Comparison of ENCODE assay signal across 7 cellular contexts in genomic region chr6:158803733-158804143, GRCh38. TPM values are rescaled to one million over a fixed set of nuclear protein-coding genes. Genes with fewer than 3 reads are reported as not detected.
DNase-seq lines count a peak whose midpoint lies in the region; ATAC-seq, FAIRE-seq and TF ChIP-seq lines count a peak whose summit lies in the region.

No MANE protein-coding gene starts in this region.

- H3K36me3 ChIP-seq in KOPT-K1 (ENCODE audit: insufficient read depth, low read length) = peaks cover 71% of the 10 kb centered on the region
- H3K36me3 ChIP-seq in HepG2 (replicated peaks in 1 of 2; ENCODE audit: control insufficient read depth in 1 of 2, insufficient read depth in 2 of 2, low read length in 2 of 2) = no peaks in the 10 kb centered on the region; a peak in 1 of 5 replicates

- no peaks in the 10 kb centered on the region for H3K27me3 Mint-ChIP-seq in activated naive CD4-positive, alpha-beta T cell treated with anti-CD3 and anti-CD28 coated beads, Interleukin-2, amount 10 ng/mL, durations not matched to agents 7 days and 5 days

- in situ Hi-C loops in HepG2 (cut with HindIII; ENCODE audit: extremely low pct_ligation_motif_present, low pct_unique_long_range_greater_than_20kb) = no loop called here

- peaks cover 17% of the 10 kb centered on the region for H4K20me1 ChIP-seq in HepG2 (ENCODE audit: insufficient read depth, low read length)

- peak overlapping the region; percentile 66 for H3K27ac ChIP-seq in KOPT-K1 (ENCODE audit: low read depth, low read length, poor library complexity, severe bottlenecking)
- H3K27ac ChIP-seq in HepG2 (ENCODE audit: extremely low read length, insufficient read depth, low read length) = peak overlapping the region; percentile 8

- H3K4me2 ChIP-seq in HepG2 (ENCODE audit: low read depth, low read length) = no peak overlapping the region

- ATAC-seq in GM21390 (IDR thresholded peaks at IDR 0.05; ENCODE audit: unreplicated experiment) (peak; percentile 68), HepG2 (peak; percentile 34; the same call in 1 of the 3 replicates)

- intact Hi-C loops in HepG2 (cut with micrococcal nuclease; ENCODE audit: unreplicated experiment) = no loop called here

- peaks cover 68% of the 10 kb centered on the region for H3K79me2 ChIP-seq in HepG2 (ENCODE audit: insufficient read depth, low read length)

- H3K4me1 ChIP-seq in HepG2 (ENCODE audit: insufficient read depth, low read length) = peaks cover 65% of the 10 kb centered on the region

- H3K9me3 Mint-ChIP-seq in activated naive CD4-positive, alpha-beta T cell treated with anti-CD3 and anti-CD28 coated beads, Interleukin-2, amount 10 ng/mL, durations not matched to agents 7 days and 5 days = no peaks in the 10 kb centered on the region

- no peak for TF ChIP-seq POLR2A in HepG2 (IDR thresholded peaks at IDR 0.05; ENCODE audit: insufficient read depth in 1 of 2, low read depth in 2 of 2, low read length in 2 of 2)

- no peaks in the 10 kb centered on the region for H3K27me3 ChIP-seq in HepG2 (ENCODE audit: control insufficient read depth in 1 of 2, insufficient read depth in 2 of 2, low read length in 2 of 2)

- CTCF ChIA-PET in activated naive CD4-positive, alpha-beta T cell treated with anti-CD3 and anti-CD28 coated beads, Interleukin-2, amount 10 ng/mL, durations not matched to agents 7 days and 5 days (lab: Charles Lee) = interaction anchor here (0.8 to 1.7 kb wide), 4 partner anchors 11 to 290 kb away, joined by 3 to 10 read pairs (median 4); no protein-coding TSS in a partner anchor
- CTCF ChIA-PET in HepG2 (lab: Yijun Ruan, JAX; ENCODE audit: low intra/inter-chr PET ratio, low total read pairs) = no interaction called here

- WGBS in HepG2 (ENCODE audit: low lambda C conversion rate) = 93% methylated on average over 5 of the region's 5 CpGs

- H3K9me3 ChIP-seq in KOPT-K1 (ENCODE audit: insufficient read depth, low read length, poor library complexity, severe bottlenecking) (no peaks in the 10 kb centered on the region), HepG2 (ENCODE audit: low read length) (no peaks in the 10 kb centered on the region)

- no peak for TF ChIP-seq EP300 in HepG2 (IDR thresholded peaks at IDR 0.05; ENCODE audit: low read depth in 2 of 2, low read length in 2 of 2)
- no peak for TF ChIP-seq EP300 in HepG2 (CRISPR knock-in tag; IDR thresholded peaks at IDR 0.05; ENCODE audit: borderline replicate concordance)

- BruUV-seq in HepG2 (replicated peaks; lab: Mats Ljungman, UMichigan) = no TSS peak

- DNase-seq in GM12865 (ENCODE audit: low read depth) (peak; percentile 83), HepG2 (ENCODE audit: low spot score) (no peak), NCI-H446 (lab: John Stamatoyannopoulos, UW) (no peak), NCI-H82 (lab: John Stamatoyannopoulos, UW) (no peak)
- peak; percentile 72 for DNase-seq in activated naive CD4-positive, alpha-beta T cell treated with anti-CD3 and anti-CD28 coated beads, Interleukin-2, amount 10 ng/mL, durations not matched to agents 7 days and 5 days

- H3K4me3 Mint-ChIP-seq in activated naive CD4-positive, alpha-beta T cell treated with anti-CD3 and anti-CD28 coated beads, Interleukin-2, amount 10 ng/mL, durations not matched to agents 7 days and 5 days = peak overlapping the region; percentile 60

- TF ChIP-seq CTCF in GM12865 (IDR thresholded peaks at IDR 0.05; ENCODE audit: insufficient read depth, low read depth, low read length, missing control alignments) = no peak
- TF ChIP-seq CTCF in HepG2 (CRISPR knock-in tag; IDR thresholded peaks at IDR 0.05) = no peak

- TF ChIP-seq RAD21 in HepG2 (CRISPR knock-in tag; IDR thresholded peaks at IDR 0.05) = no peak

- H3K4me3 ChIP-seq in GM12865 (ENCODE audit: low read depth, low read length) (peak overlapping the region; percentile 33), HepG2 (replicated peaks in 1 of 3; ENCODE audit: insufficient read depth in 1 of 3, low read depth in 2 of 3, low read length in 3 of 3) (no peak overlapping the region; a peak in 1 of 6 replicates)

- H2AFZ ChIP-seq in HepG2 (ENCODE audit: low read length) = no peak overlapping the region

- POLR2A ChIA-PET in HepG2 (lab: Yijun Ruan, JAX) = no interaction called here

- H3K36me3 Mint-ChIP-seq in activated naive CD4-positive, alpha-beta T cell treated with anti-CD3 and anti-CD28 coated beads, Interleukin-2, amount 10 ng/mL, durations not matched to agents 7 days and 5 days = peaks cover 47% of the 10 kb centered on the region

- no peak overlapping the region for H3K9ac ChIP-seq in HepG2 (ENCODE audit: insufficient read depth, low read depth, low read length)

- H3K27ac Mint-ChIP-seq in activated naive CD4-positive, alpha-beta T cell treated with anti-CD3 and anti-CD28 coated beads, Interleukin-2, amount 10 ng/mL, durations not matched to agents 7 days and 5 days = peak overlapping the region; percentile 84

- peaks cover 87% of the 10 kb centered on the region for H3K4me1 Mint-ChIP-seq in activated naive CD4-positive, alpha-beta T cell treated with anti-CD3 and anti-CD28 coated beads, Interleukin-2, amount 10 ng/mL, durations not matched to agents 7 days and 5 days

- FAIRE-seq in HepG2 (lab: Jason Lieb, UNC) = no peak

TF ChIP-seq in HepG2, 621 proteins besides CTCF, POLR2A, EP300 and RAD21 (continues in another document):
- no peak for TF ChIP-seq ZNF724P (CRISPR knock-in tag; IDR thresholded peaks at IDR 0.05; ENCODE audit: borderline replicate concordance)
- no peak for TF ChIP-seq MAFK (conservative IDR thresholded peaks at IDR 0.05 in 1 of 2, IDR thresholded peaks at IDR 0.05 in 1 of 2; ENCODE audit: low read length in 2 of 2)
- TF ChIP-seq TRIM24 (CRISPR knock-in tag; IDR thresholded peaks at IDR 0.05) = no peak
- TF ChIP-seq NBN (conservative IDR thresholded peaks at IDR 0.05) = no peak
- TF ChIP-seq ZFP37 (CRISPR knock-in tag; IDR thresholded peaks at IDR 0.05; ENCODE audit: borderline replicate concordance) = no peak
- no peak for TF ChIP-seq NR2F6 (IDR thresholded peaks at IDR 0.05)
- TF ChIP-seq NR2F6 (CRISPR knock-in tag; IDR thresholded peaks at IDR 0.05) = no peak
- TF ChIP-seq ATF7 (IDR thresholded peaks at IDR 0.05) = no peak
- no peak for TF ChIP-seq ATF7 (CRISPR knock-in tag; IDR thresholded peaks at IDR 0.05)
- no peak for TF ChIP-seq IKZF1 (IDR thresholded peaks at IDR 0.05)
- no peak for TF ChIP-seq LBX2 (CRISPR knock-in tag; IDR thresholded peaks at IDR 0.05; ENCODE audit: borderline replicate concordance)
- TF ChIP-seq MTF2 (CRISPR knock-in tag; IDR thresholded peaks at IDR 0.05; ENCODE audit: borderline replicate concordance) = no peak
- TF ChIP-seq MLXIP (CRISPR knock-in tag; IDR thresholded peaks at IDR 0.05; ENCODE audit: borderline replicate concordance) = no peak

RNA-seq across cellular contexts. Expression of gene EZR, which starts 15.4 kb away (rescaled TPM):
- total RNA-seq in HepG2 (2016; rRNA removed; fragmentation: Illumina TruSeq; extraction: Trizol) = 60.3 and 75.7 TPM in 2 replicates
- 8.6 and 10.8 TPM in 2 replicates for total RNA-seq in HepG2 (2016; cell fraction: cytosol; rRNA removed; fragmentation: Illumina TruSeq; extraction: Trizol; ENCODE audit: low read depth)
- 63.6 and 68.8 TPM in 2 replicates for total RNA-seq in HepG2 (2016; cell fraction: insoluble cytoplasmic fraction; rRNA removed; fragmentation: Illumina TruSeq; extraction: Trizol)
- 21.2 and 23.3 TPM in 2 replicates for total RNA-seq in HepG2 (2016; cell fraction: membrane; rRNA removed; fragmentation: Illumina TruSeq; extraction: Trizol)
- 35.3 and 38.9 TPM in 2 replicates for total RNA-seq in HepG2 (2016; cell fraction: nucleus; rRNA removed; fragmentation: Illumina TruSeq; extraction: Trizol)
- 34.7 and 36.8 TPM in 2 replicates for polyA plus RNA-seq in HepG2 (2011; rRNA removed)
- 34.1 and 34.2 TPM in 2 replicates for polyA plus RNA-seq in HepG2 (2011; cell fraction: cytosol; rRNA removed)
- polyA plus RNA-seq in HepG2 (2011; cell fraction: nucleus; rRNA removed) = 25.0 and 25.8 TPM in 2 replicates
- 18.5 and 28.6 TPM in 2 replicates for polyA plus RNA-seq in HepG2 (2012)
- 5.0 and 5.1 TPM in 2 replicates for polyA plus RNA-seq in HepG2 (2016; cell fraction: cytosol; fragmentation: Illumina TruSeq; extraction: Trizol; ENCODE audit: low read depth)
- 79.1 and 90.3 TPM in 2 replicates for polyA plus RNA-seq in HepG2 (2016; cell fraction: insoluble cytoplasmic fraction; fragmentation: Illumina TruSeq; extraction: Trizol; ENCODE audit: low read depth)
- 12.2 TPM in 2 replicates for polyA plus RNA-seq in HepG2 (2016; cell fraction: membrane; fragmentation: Illumina TruSeq; extraction: Trizol; ENCODE audit: low read depth)
- 60.9 and 63.5 TPM in 2 replicates for polyA plus RNA-seq in HepG2 (2016; cell fraction: nucleus; fragmentation: Illumina TruSeq; extraction: Trizol; ENCODE audit: insufficient read depth, low read depth)
- 45.1 and 93.9 TPM in 2 replicates for polyA minus RNA-seq in HepG2 (2011; rRNA and poly(A)+ RNA removed; ENCODE audit: low replicate concordance)
- 28.8 and 29.4 TPM in 2 replicates for polyA minus RNA-seq in HepG2 (2011; cell fraction: cytosol; rRNA and poly(A)+ RNA removed)
- 17.6 and 19.8 TPM in 2 replicates for polyA minus RNA-seq in HepG2 (2011; cell fraction: nucleus; rRNA and poly(A)+ RNA removed)

Comparison
In these comparisons a context has a peak if more than half of its experiments do, and no peak if none do; other contexts are left out.
1. DNase-seq: peak in GM12865 (single experiment) and activated naive CD4-positive, alpha-beta T cell treated with anti-CD3 and anti-CD28 coated beads, Interleukin-2, amount 10 ng/mL, durations not matched to agents 7 days and 5 days (single experiment); none in HepG2 (single experiment), NCI-H446 (0 of 2) and NCI-H82 (single experiment).